ENCODE assay signal across 1 cellular context in genomic region chr3:45657853-45658252, GRCh38.
TF ChIP-seq lines count a peak whose summit lies in the region.

No MANE protein-coding gene starts in this region.

TF ChIP-seq in SK-N-SH, 30 proteins besides CTCF, POLR2A, EP300 and RAD21 (continued from another document):
- TF ChIP-seq GABPA (IDR thresholded peaks at IDR 0.05; ENCODE audit: low read depth) (no peak), FOXJ3 (CRISPR knock-in tag; IDR thresholded peaks at IDR 0.05) (no peak), ELF1 (IDR thresholded peaks at IDR 0.05) (no peak), SMC3 (IDR thresholded peaks at IDR 0.05; ENCODE audit: low read depth, low read length) (no peak), MAX (IDR thresholded peaks at IDR 0.05; ENCODE audit: low read depth) (no peak)
